13 cellular contexts compared by ENCODE assay signal in genomic region chr10:96999987-97000386, GRCh38.
DNase-seq lines count a peak whose midpoint lies in the region; TF ChIP-seq lines count a peak whose summit lies in the region.
"Had no signal": no experiment of that assay in that cellular context is flagged by ENCODE, and none has a peak within 500 bp of the region (broad histone marks: within the 10 kb centered on the region; RNA-seq: fewer than 3 reads in every experiment).

No MANE protein-coding gene starts in this region.

- peak overlapping the region; percentile 81 for H2AK5ac ChIP-seq in neuronal stem cell (ENCODE audit: low read depth, low read length)

- peak overlapping the region; percentile 93 for H3K4ac ChIP-seq in neuronal stem cell (ENCODE audit: low read length)

- WGBS in neuronal stem cell (ENCODE audit: extremely low coverage in 2 of 2, insufficient read length in 2 of 2, insufficient replicate concordance in 1 of 2), 2 donors = no CpG with 5 or more reads among the region's 4 CpGs

- H2AFZ ChIP-seq in neuronal stem cell (ENCODE audit: low read length) = no peak overlapping the region
- H2AFZ ChIP-seq: GM23248 had no signal

- H3K79me1 ChIP-seq in neuronal stem cell (ENCODE audit: low read depth, low read length) = no peaks in the 10 kb centered on the region

- no peaks in the 10 kb centered on the region for H3K27me3 ChIP-seq in H7 (ENCODE audit: control insufficient read depth, insufficient read depth, low read length)
- no peaks in the 10 kb centered on the region for H3K27me3 ChIP-seq in neuronal stem cell (ENCODE audit: control insufficient read depth in 3 of 3, insufficient read depth in 3 of 3, low read depth in 1 of 3, low read length in 3 of 3)

- H2BK12ac ChIP-seq in neuronal stem cell (ENCODE audit: low read length) = no peak overlapping the region

- DNase-seq in H7 (peak; percentile 46), RWPE1 (ENCODE audit: low spot score) (no peak), islet precursor cell (peak; percentile 39), neuronal stem cell (ENCODE audit: low spot score) (no peak), NOMO-1 (lab: John Stamatoyannopoulos, UW; ENCODE audit: unreplicated experiment in 2 of 2) (no peak), superior temporal gyrus (ENCODE audit: extremely low spot score) (no peak), NCI-H526 treated with DMSO at 0.1 percent for 48 hours (lab: John Stamatoyannopoulos, UW) (no peak), NK-92 (lab: John Stamatoyannopoulos, UW; ENCODE audit: unreplicated experiment) (no peak)
- DNase-seq: CD8-positive, alpha-beta memory T cell; GF-D8; GM23248 had no signal

- H2BK120ac ChIP-seq in neuronal stem cell (ENCODE audit: low read depth, low read length) = no peak overlapping the region

- H3K18ac ChIP-seq in neuronal stem cell (ENCODE audit: low read length) = peak overlapping the region; percentile 25

- no peak overlapping the region for H4K91ac ChIP-seq in neuronal stem cell (ENCODE audit: low read depth, low read length, poor library complexity)

- POLR2A ChIA-PET in RWPE1 (lab: Yijun Ruan, JAX; ENCODE audit: low non-redundant PET) = interaction anchor here (0.5 kb wide), 1 partner anchor 12 kb away, joined by 10 read pairs; no protein-coding TSS in a partner anchor

- H3K27ac ChIP-seq in RWPE1 (peak overlapping the region; percentile 63), neuronal stem cell (replicated peaks; ENCODE audit: low read length) (no peak overlapping the region)
- H3K27ac ChIP-seq: GM23248 had no signal

- H3K4me2 ChIP-seq in neuronal stem cell (ENCODE audit: insufficient read depth, low read length, poor library complexity, severe bottlenecking) = no peak overlapping the region

- no peak overlapping the region for H3K9ac ChIP-seq in neuronal stem cell (ENCODE audit: low read depth, low read length, poor library complexity)
- H3K9ac ChIP-seq: GM23248 had no signal

- H3K36me3 ChIP-seq in H7 (replicated peaks; ENCODE audit: control insufficient read depth, insufficient read depth, low read length) (no peaks in the 10 kb centered on the region), neuronal stem cell (replicated peaks in 1 of 2; ENCODE audit: control insufficient read depth in 2 of 2, insufficient read depth in 2 of 2, low read length in 2 of 2) (no peaks in the 10 kb centered on the region)

- H2BK5ac ChIP-seq in neuronal stem cell (ENCODE audit: low read length) = no peak overlapping the region

- H3K23ac ChIP-seq in neuronal stem cell (ENCODE audit: low read depth, low read length, poor library complexity) = no peak overlapping the region

- TF ChIP-seq CTCF in RWPE1 (conservative IDR thresholded peaks at IDR 0.05; ENCODE audit: low read depth) = no peak

- H3K4me1 ChIP-seq in neuronal stem cell (ENCODE audit: control insufficient read depth in 2 of 2, insufficient read depth in 1 of 2, low read depth in 1 of 2, low read length in 2 of 2) = no peaks in the 10 kb centered on the region

- H3K4me3 ChIP-seq in H7 (ENCODE audit: insufficient read depth, low read depth, low read length) = no peak overlapping the region
- H3K4me3 ChIP-seq in neuronal stem cell (ENCODE audit: low read length in 2 of 2) = no peak overlapping the region
- H3K4me3 ChIP-seq: A549, GM23248 had no signal

- no peak overlapping the region for H2BK15ac ChIP-seq in neuronal stem cell (ENCODE audit: low read length)

- no peak overlapping the region for H4K8ac ChIP-seq in neuronal stem cell (ENCODE audit: low read depth, low read length)

- peaks cover 0 to 2% of the 10 kb centered on the region in 2 donors for H3K9me3 ChIP-seq in neuronal stem cell (replicated peaks in 1 of 2; ENCODE audit: control insufficient read depth in 2 of 2, insufficient read depth in 1 of 2, low read depth in 1 of 2, low read length in 2 of 2)
- H3K9me3 ChIP-seq: A549, Caco-2 had no signal

- no peak overlapping the region for H3K14ac ChIP-seq in neuronal stem cell (ENCODE audit: low read length)

- CTCF ChIA-PET in RWPE1 (lab: Yijun Ruan, JAX) = interaction anchor here (0.6 to 0.8 kb wide), 2 partner anchors 201 to 486 kb away, joined by 3 to 4 read pairs; partner anchors contain the start of gene TLL2

Comparison
In these comparisons a context has a peak if more than half of its experiments do, and no peak if none do; other contexts are left out.
1. DNase-seq: peak in H7 (single experiment) and islet precursor cell (single experiment); none in RWPE1 (single experiment), neuronal stem cell (single experiment), NOMO-1 (0 of 2), superior temporal gyrus (single experiment), NCI-H526 treated with DMSO at 0.1 percent for 48 hours (single experiment) and NK-92 (single experiment).